9 cellular contexts compared by ENCODE assay signal in genomic region chr10:89350911-89351315, GRCh38. TPM values are rescaled to one million over a fixed set of nuclear protein-coding genes. Genes with fewer than 3 reads are reported as not detected.
DNase-seq lines count a peak whose midpoint lies in the region; ATAC-seq and TF ChIP-seq lines count a peak whose summit lies in the region.
"Not testable (repeated sequence)": the region's sequence is repeated elsewhere in the genome, so short reads cannot be mapped to it uniquely, and the experiment has no call there.
"Had no signal": no experiment of that assay in that cellular context is flagged by ENCODE, and none has a peak within 500 bp of the region (broad histone marks: within the 10 kb centered on the region; RNA-seq: fewer than 3 reads in every experiment).

No MANE protein-coding gene starts in this region.

- TF ChIP-seq CTCF in RWPE1 (conservative IDR thresholded peaks at IDR 0.05; ENCODE audit: low read depth); cardiac fibroblast (IDR thresholded peaks at IDR 0.05; ENCODE audit: low read depth, low read length); right atrium auricular region (IDR thresholded peaks at IDR 0.05); osteoblast (IDR thresholded peaks at IDR 0.05; ENCODE audit: extremely low read depth, low read depth, low read length); transverse colon (IDR thresholded peaks at IDR 0.05): not testable (repeated sequence)

- 16 to 18% methylated on average over 5 to 6 of the region's 6 CpGs for WGBS in transverse colon (ENCODE audit: low coverage in 1 of 2), 2 donors

- ATAC-seq in GM18517 (IDR thresholded peaks at IDR 0.05; ENCODE audit: unreplicated experiment) (peak; percentile 34), GM21723 (IDR thresholded peaks at IDR 0.05; ENCODE audit: unreplicated experiment) (peak; percentile 48), HG03175 (IDR thresholded peaks at IDR 0.05; ENCODE audit: unreplicated experiment) (peak; percentile 31)

- not testable (repeated sequence) for H4K20me1 ChIP-seq in osteoblast (ENCODE audit: insufficient read depth, low read length)

- CTCF ChIA-PET in RWPE1 (lab: Yijun Ruan, JAX): not testable (repeated sequence)

- POLR2A ChIA-PET in RWPE1 (lab: Yijun Ruan, JAX; ENCODE audit: low non-redundant PET): not testable (repeated sequence)

- not testable (repeated sequence) for TF ChIP-seq EP300 in transverse colon (IDR thresholded peaks at IDR 0.05; ENCODE audit: low read depth)

- intact Hi-C loops in transverse colon (cut with DNase I; ENCODE audit: low total_unique reads): not testable (repeated sequence)

- H3K27ac ChIP-seq in RWPE1 (peak overlapping the region; percentile 68), right atrium auricular region (peak overlapping the region; percentile 76 to 77), osteoblast (ENCODE audit: low read depth, low read length) (peak overlapping the region; percentile 99), transverse colon (peak overlapping the region; percentile 78 to 85 (median 82))

- not testable (repeated sequence) for H3K79me2 ChIP-seq in osteoblast (ENCODE audit: insufficient read depth, low read length)

- peak overlapping the region; percentile 80 for H3K4me2 ChIP-seq in osteoblast (ENCODE audit: insufficient read depth, low read length)

- not testable (repeated sequence) for H3K9me3 ChIP-seq in right atrium auricular region; osteoblast (ENCODE audit: low read depth, low read length); transverse colon

- H3K27me3 ChIP-seq in right atrium auricular region; osteoblast (ENCODE audit: insufficient read depth, low read length); transverse colon: not testable (repeated sequence)

- in situ Hi-C loops in transverse colon (cut with MboI; ENCODE audit: low pct_ligation_motif_present in 1 of 4, low pct_unique_long_range_greater_than_20kb in 1 of 4, low sequenced_read_pairs in 3 of 4): not testable (repeated sequence)

- H2AFZ ChIP-seq in osteoblast (ENCODE audit: low read length): peak overlapping the region; percentile 41

- not testable (repeated sequence) for H3K4me3 ChIP-seq in cardiac fibroblast (replicated peaks in 1 of 2; ENCODE audit: low read depth in 2 of 2, low read length in 2 of 2); right atrium auricular region
- H3K4me3 ChIP-seq in osteoblast (ENCODE audit: insufficient read depth, low read length): peak overlapping the region; percentile 55
- H3K4me3 ChIP-seq in transverse colon: peak overlapping the region in 1 of 4 donors; percentile 18

- H3K4me1 ChIP-seq in right atrium auricular region (peaks cover 0 to 57% of the 10 kb centered on the region in 2 donors), osteoblast (ENCODE audit: insufficient read depth, low read length) (peaks cover 60% of the 10 kb centered on the region), transverse colon (peaks cover 14 to 38% (median 27%) of the 10 kb centered on the region in 4 donors)

- H3K36me3 ChIP-seq in right atrium auricular region; osteoblast (ENCODE audit: insufficient read depth, low read length); transverse colon: not testable (repeated sequence)

- DNase-seq in RWPE1 (ENCODE audit: low spot score); osteoblast (ENCODE audit: insufficient read length, low spot score, missing footprints): not testable (repeated sequence)
- peak; percentile 32 to 66 for DNase-seq in cardiac fibroblast (ENCODE audit: low read depth in 2 of 2)
- DNase-seq in right atrium auricular region (ENCODE audit: low spot score): peak; percentile 76
- peak; percentile 43 for DNase-seq in transverse colon

- TF ChIP-seq POLR2A in transverse colon (IDR thresholded peaks at IDR 0.05): not testable (repeated sequence)

RNA-seq across cellular contexts. Expression of gene IFIT3, which starts 23.1 kb away (rescaled TPM):
- total RNA-seq in right atrium auricular region (1 to 10 TPM; 6.3 to 6.5 TPM), osteoblast (33.9 and 43.8 TPM in 2 replicates), transverse colon (1 to 10 TPM in 2 of 4 donors, under 1 TPM in 1, not detected in 1; 0.20 to 7.8 (median 5.1) TPM)

RNA-seq across cellular contexts. Expression of gene IFIT1B, which starts 26.9 kb away (rescaled TPM):
- under 1 TPM in 1 of 2 donors, not detected in 1; 0.24 TPM for total RNA-seq in right atrium auricular region
- total RNA-seq in osteoblast: not detected in 2 replicates
- total RNA-seq in transverse colon: not detected
- total RNA-seq: mammary epithelial cell had no signal

RNA-seq across cellular contexts. Expression of gene IFIT1, which starts 41.5 kb away (rescaled TPM):
- 10 to 100 TPM in 1 of 2 donors, 1 to 10 TPM in 1; 6.7 to 10.6 TPM for total RNA-seq in right atrium auricular region
- total RNA-seq in osteoblast: 19.7 and 34.4 TPM in 2 replicates
- 10 to 100 TPM in 2 of 4 donors, 1 to 10 TPM in 2; 1.1 to 18.5 (median 9.4) TPM for total RNA-seq in transverse colon

RNA-seq across cellular contexts. Expression of gene IFIT2, which starts 49.1 kb away (rescaled TPM):
- total RNA-seq in right atrium auricular region (1 to 10 TPM; 2.6 TPM), osteoblast (7.7 and 9.0 TPM in 2 replicates), transverse colon (1 to 10 TPM in 2 of 4 donors, under 1 TPM in 2; 0.20 to 7.0 (median 2.3) TPM)
